ENCODE assay signal across 18 cellular contexts in the genomic region with DNA sequence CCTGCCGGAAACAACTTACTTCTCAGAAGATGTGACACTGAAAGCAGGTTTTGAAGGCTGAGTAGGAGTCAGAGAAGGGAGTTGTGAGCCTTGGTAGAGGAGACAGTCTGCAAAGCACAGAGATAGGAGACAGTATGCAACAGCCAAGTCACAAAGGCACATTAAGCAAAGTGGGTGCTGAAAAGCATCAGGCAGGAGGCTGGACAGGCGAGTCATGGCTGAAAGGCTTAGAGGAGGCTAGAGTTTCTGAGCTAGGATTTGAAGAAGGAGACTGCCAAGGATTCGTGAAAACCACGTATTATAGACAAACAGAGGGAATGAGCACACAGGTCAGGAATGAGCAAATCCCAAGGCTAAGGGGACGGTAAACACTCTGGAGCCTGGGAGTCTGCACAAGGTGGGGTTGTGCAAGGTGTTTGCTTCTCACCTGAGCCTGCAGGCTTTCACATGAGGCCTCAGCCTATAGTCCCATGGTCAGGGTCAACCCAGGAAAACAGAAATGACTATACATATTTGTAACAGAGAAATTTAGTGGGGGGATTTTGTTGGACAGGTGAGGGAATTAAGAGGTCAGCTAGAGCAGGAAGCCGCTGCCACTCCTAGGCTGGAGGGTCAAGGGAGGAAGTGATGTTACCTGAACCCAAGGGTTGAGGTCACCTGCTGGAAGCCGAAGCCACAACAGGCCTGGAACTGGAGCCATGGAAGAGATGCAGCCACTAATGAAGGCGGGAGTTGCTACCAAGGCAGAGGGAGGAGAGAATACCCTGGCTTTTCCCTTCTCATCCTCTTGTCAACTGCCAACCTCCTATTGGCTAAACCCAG. TPM values are rescaled to one million over a fixed set of nuclear protein-coding genes. Genes with fewer than 3 reads are reported as not detected.
DNase-seq lines count a peak whose midpoint lies in the region; ATAC-seq and TF ChIP-seq lines count a peak whose summit lies in the region.
"Had no signal": no experiment of that assay in that cellular context is flagged by ENCODE, and none has a peak within 500 bp of the region (broad histone marks: within the 10 kb centered on the region; RNA-seq: fewer than 3 reads in every experiment).

No MANE protein-coding gene starts in this region.

- peak; percentile 26 for ATAC-seq in GM23338
- ATAC-seq in HG03097 (IDR thresholded peaks at IDR 0.05; ENCODE audit: low FRiP score, unreplicated experiment): no peak
- ATAC-seq in GM19324 (IDR thresholded peaks at IDR 0.05; ENCODE audit: low FRiP score, unreplicated experiment): no peak
- ATAC-seq in GM18517 (IDR thresholded peaks at IDR 0.05; ENCODE audit: unreplicated experiment): no peak

- no peak overlapping the region for H2AFZ ChIP-seq in GM23338

- H3K27ac Mint-ChIP-seq in GM23338: no peak overlapping the region; the same call in 1 of the 2 replicates
- H3K27ac Mint-ChIP-seq: activated naive CD8-positive, alpha-beta T cell treated with anti-CD3 and anti-CD28 coated beads, Interleukin-2, amount 10 ng/mL, durations not matched to agents 7 days and 5 days; activated T-cell treated with anti-CD3 and anti-CD28 coated beads, Interleukin-2, amount 50 U/mL, for 24 hours; CD14-positive monocyte had no signal

- no peak overlapping the region for H3K4me3 Mint-ChIP-seq in GM23338
- H3K4me3 Mint-ChIP-seq: activated naive CD8-positive, alpha-beta T cell treated with anti-CD3 and anti-CD28 coated beads, Interleukin-2, amount 10 ng/mL, durations not matched to agents 7 days and 5 days; activated T-cell treated with anti-CD3 and anti-CD28 coated beads, Interleukin-2, amount 50 U/mL, for 24 hours; CD14-positive monocyte had no signal

- H3K4me3 ChIP-seq in GM23338 (no peak overlapping the region), epithelial cell of esophagus (ENCODE audit: low read length) (no peak overlapping the region), retinal pigment epithelial cell (ENCODE audit: low read length) (no peak overlapping the region)
- H3K4me3 ChIP-seq: SJSA1, stomach had no signal

- H3K4me1 Mint-ChIP-seq in GM23338: peaks cover 24% of the 10 kb centered on the region
- H3K4me1 Mint-ChIP-seq: activated naive CD8-positive, alpha-beta T cell treated with anti-CD3 and anti-CD28 coated beads, Interleukin-2, amount 10 ng/mL, durations not matched to agents 7 days and 5 days; CD14-positive monocyte had no signal

- H3K36me3 Mint-ChIP-seq in GM23338 (ENCODE audit: low read depth): peaks cover 36% of the 10 kb centered on the region
- H3K36me3 Mint-ChIP-seq: activated naive CD8-positive, alpha-beta T cell treated with anti-CD3 and anti-CD28 coated beads, Interleukin-2, amount 10 ng/mL, durations not matched to agents 7 days and 5 days; CD14-positive monocyte had no signal

- DNase-seq in GM23338 (ENCODE audit: low spot score) (no peak), NCI-H2029 (lab: John Stamatoyannopoulos, UW) (peak; percentile 60), epithelial cell of esophagus (ENCODE audit: low read depth) (peak; percentile 41), retinal pigment epithelial cell (ENCODE audit: low read depth) (peak; percentile 22)
- DNase-seq: activated CD4-positive, alpha-beta T cell treated with anti-CD3 and anti-CD28 coated beads, Interleukin-2, amount 50 U/mL, for 4 hours; activated naive CD8-positive, alpha-beta T cell treated with anti-CD3 and anti-CD28 coated beads, Interleukin-2, amount 10 ng/mL, durations not matched to agents 7 days and 5 days; activated T-cell treated with anti-CD3 and anti-CD28 coated beads, Interleukin-2, amount 50 U/mL, for 24 hours; glutamatergic neuron; NCI-H2227 treated with DMSO at 0.1 percent for 48 hours; stomach had no signal

- 0 out of 2 replicates have a peak overlapping the region, but pooled peaks have one; percentile 26 for H3K27ac ChIP-seq in GM23338 (ENCODE audit: low read depth)
- H3K27ac ChIP-seq: SJSA1, stomach had no signal

- no peak for TF ChIP-seq CTCF in GM23338 (conservative IDR thresholded peaks at IDR 0.05; ENCODE audit: low read depth in 2 of 2)
- no peak for TF ChIP-seq CTCF in epithelial cell of esophagus (IDR thresholded peaks at IDR 0.05; ENCODE audit: insufficient read depth, low read depth, low read length, missing control alignments)
- no peak for TF ChIP-seq CTCF in retinal pigment epithelial cell (conservative IDR thresholded peaks at IDR 0.05; ENCODE audit: low read depth, low read length)

- H3K27me3 ChIP-seq in GM23338 (ENCODE audit: insufficient read depth): no peaks in the 10 kb centered on the region
- H3K27me3 ChIP-seq: SJSA1, stomach had no signal

- H3K4me1 ChIP-seq in GM23338 (ENCODE audit: insufficient read depth): peaks cover under 1% of the 10 kb centered on the region
- H3K4me1 ChIP-seq: SJSA1, stomach had no signal

- H3K9me2 ChIP-seq in GM23338 (ENCODE audit: insufficient read depth): no peaks in the 10 kb centered on the region

- peaks cover 6% of the 10 kb centered on the region for H3K27me3 Mint-ChIP-seq in GM23338 (ENCODE audit: insufficient read depth, low read depth, poor library complexity)
- H3K27me3 Mint-ChIP-seq: activated naive CD8-positive, alpha-beta T cell treated with anti-CD3 and anti-CD28 coated beads, Interleukin-2, amount 10 ng/mL, durations not matched to agents 7 days and 5 days; activated T-cell treated with anti-CD3 and anti-CD28 coated beads, Interleukin-2, amount 50 U/mL, for 24 hours had no signal

- peaks cover 14% of the 10 kb centered on the region for H3K9me3 Mint-ChIP-seq in GM23338
- H3K9me3 Mint-ChIP-seq: activated naive CD8-positive, alpha-beta T cell treated with anti-CD3 and anti-CD28 coated beads, Interleukin-2, amount 10 ng/mL, durations not matched to agents 7 days and 5 days; activated T-cell treated with anti-CD3 and anti-CD28 coated beads, Interleukin-2, amount 50 U/mL, for 24 hours had no signal

- H3K79me2 ChIP-seq in GM23338 (replicated peaks; ENCODE audit: insufficient read depth): peaks cover 3% of the 10 kb centered on the region; the same call in 1 of the 2 replicates

- H3K4me2 ChIP-seq in GM23338: no peak overlapping the region

- no peaks in the 10 kb centered on the region for H3K36me3 ChIP-seq in GM23338 (ENCODE audit: insufficient read depth)
- H3K36me3 ChIP-seq: SJSA1, stomach had no signal

- H3F3A ChIP-seq in GM23338 (replicated peaks; ENCODE audit: low read depth): 0 out of 2 replicates have a peak, but pooled peaks cover 2% of the 10 kb centered on the region

- H4K20me1 ChIP-seq in GM23338 (replicated peaks; ENCODE audit: insufficient read depth): no peaks in the 10 kb centered on the region

TF ChIP-seq in GM23338, 12 proteins besides CTCF, POLR2A, EP300 and RAD21 (continues in another document):
- TF ChIP-seq ZNF114 (CRISPR knock-in tag; IDR thresholded peaks at IDR 0.05) (no peak), STAT1 (IDR thresholded peaks at IDR 0.05; ENCODE audit: unreplicated experiment) (no peak), POLR2AphosphoS5 (IDR thresholded peaks at IDR 0.05; ENCODE audit: low read depth) (no peak), CREB1 (CRISPR knock-in tag; IDR thresholded peaks at IDR 0.05; ENCODE audit: low read depth) (no peak)
- TF ChIP-seq, protein P1, sequence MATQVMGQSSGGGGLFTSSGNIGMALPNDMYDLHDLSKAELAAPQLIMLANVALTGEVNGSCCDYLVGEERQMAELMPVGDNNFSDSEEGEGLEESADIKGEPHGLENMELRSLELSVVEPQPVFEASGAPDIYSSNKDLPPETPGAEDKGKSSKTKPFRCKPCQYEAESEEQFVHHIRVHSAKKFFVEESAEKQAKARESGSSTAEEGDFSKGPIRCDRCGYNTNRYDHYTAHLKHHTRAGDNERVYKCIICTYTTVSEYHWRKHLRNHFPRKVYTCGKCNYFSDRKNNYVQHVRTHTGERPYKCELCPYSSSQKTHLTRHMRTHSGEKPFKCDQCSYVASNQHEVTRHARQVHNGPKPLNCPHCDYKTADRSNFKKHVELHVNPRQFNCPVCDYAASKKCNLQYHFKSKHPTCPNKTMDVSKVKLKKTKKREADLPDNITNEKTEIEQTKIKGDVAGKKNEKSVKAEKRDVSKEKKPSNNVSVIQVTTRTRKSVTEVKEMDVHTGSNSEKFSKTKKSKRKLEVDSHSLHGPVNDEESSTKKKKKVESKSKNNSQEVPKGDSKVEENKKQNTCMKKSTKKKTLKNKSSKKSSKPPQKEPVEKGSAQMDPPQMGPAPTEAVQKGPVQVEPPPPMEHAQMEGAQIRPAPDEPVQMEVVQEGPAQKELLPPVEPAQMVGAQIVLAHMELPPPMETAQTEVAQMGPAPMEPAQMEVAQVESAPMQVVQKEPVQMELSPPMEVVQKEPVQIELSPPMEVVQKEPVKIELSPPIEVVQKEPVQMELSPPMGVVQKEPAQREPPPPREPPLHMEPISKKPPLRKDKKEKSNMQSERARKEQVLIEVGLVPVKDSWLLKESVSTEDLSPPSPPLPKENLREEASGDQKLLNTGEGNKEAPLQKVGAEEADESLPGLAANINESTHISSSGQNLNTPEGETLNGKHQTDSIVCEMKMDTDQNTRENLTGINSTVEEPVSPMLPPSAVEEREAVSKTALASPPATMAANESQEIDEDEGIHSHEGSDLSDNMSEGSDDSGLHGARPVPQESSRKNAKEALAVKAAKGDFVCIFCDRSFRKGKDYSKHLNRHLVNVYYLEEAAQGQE (IDR thresholded peaks at IDR 0.05; ENCODE audit: unreplicated experiment): no peak
- TF ChIP-seq, protein P2, sequence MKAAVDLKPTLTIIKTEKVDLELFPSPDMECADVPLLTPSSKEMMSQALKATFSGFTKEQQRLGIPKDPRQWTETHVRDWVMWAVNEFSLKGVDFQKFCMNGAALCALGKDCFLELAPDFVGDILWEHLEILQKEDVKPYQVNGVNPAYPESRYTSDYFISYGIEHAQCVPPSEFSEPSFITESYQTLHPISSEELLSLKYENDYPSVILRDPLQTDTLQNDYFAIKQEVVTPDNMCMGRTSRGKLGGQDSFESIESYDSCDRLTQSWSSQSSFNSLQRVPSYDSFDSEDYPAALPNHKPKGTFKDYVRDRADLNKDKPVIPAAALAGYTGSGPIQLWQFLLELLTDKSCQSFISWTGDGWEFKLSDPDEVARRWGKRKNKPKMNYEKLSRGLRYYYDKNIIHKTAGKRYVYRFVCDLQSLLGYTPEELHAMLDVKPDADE (IDR thresholded peaks at IDR 0.05): no peak

RNA-seq across cellular contexts. Expression of a gene that starts 23.1 kb away (rescaled TPM):
- 318 and 346 TPM in 2 replicates for total RNA-seq in GM23338 (2014; rRNA removed; shearing (Covaris generic))
- 71.2 and 71.5 TPM in 2 replicates for polyA plus RNA-seq in GM23338 (2016; fragmentation: Nextera tagmentation; extraction: Ambion mirVana)
- total RNA-seq: activated naive CD8-positive, alpha-beta T cell treated with anti-CD3 and anti-CD28 coated beads, Interleukin-2, amount 10 ng/mL, durations not matched to agents 7 days and 5 days; Daoy; endothelial cell of umbilical vein had no signal
- polyA plus RNA-seq: endothelial cell of umbilical vein, keratinocyte had no signal
